ENCODE assay signal across 3 cellular contexts in genomic region chr7:73830872-73831655, GRCh38.
TF ChIP-seq lines count a peak whose summit lies in the region.

A gene with protein sequence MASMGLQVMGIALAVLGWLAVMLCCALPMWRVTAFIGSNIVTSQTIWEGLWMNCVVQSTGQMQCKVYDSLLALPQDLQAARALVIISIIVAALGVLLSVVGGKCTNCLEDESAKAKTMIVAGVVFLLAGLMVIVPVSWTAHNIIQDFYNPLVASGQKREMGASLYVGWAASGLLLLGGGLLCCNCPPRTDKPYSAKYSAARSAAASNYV (plus strand): TSS chr7:73830996. CDS start chr7:73831202, 206 bp downstream.

TF ChIP-seq in SK-N-SH, 30 proteins besides CTCF, POLR2A, EP300 and RAD21 (continued from another document):
- TF ChIP-seq, protein P1, sequence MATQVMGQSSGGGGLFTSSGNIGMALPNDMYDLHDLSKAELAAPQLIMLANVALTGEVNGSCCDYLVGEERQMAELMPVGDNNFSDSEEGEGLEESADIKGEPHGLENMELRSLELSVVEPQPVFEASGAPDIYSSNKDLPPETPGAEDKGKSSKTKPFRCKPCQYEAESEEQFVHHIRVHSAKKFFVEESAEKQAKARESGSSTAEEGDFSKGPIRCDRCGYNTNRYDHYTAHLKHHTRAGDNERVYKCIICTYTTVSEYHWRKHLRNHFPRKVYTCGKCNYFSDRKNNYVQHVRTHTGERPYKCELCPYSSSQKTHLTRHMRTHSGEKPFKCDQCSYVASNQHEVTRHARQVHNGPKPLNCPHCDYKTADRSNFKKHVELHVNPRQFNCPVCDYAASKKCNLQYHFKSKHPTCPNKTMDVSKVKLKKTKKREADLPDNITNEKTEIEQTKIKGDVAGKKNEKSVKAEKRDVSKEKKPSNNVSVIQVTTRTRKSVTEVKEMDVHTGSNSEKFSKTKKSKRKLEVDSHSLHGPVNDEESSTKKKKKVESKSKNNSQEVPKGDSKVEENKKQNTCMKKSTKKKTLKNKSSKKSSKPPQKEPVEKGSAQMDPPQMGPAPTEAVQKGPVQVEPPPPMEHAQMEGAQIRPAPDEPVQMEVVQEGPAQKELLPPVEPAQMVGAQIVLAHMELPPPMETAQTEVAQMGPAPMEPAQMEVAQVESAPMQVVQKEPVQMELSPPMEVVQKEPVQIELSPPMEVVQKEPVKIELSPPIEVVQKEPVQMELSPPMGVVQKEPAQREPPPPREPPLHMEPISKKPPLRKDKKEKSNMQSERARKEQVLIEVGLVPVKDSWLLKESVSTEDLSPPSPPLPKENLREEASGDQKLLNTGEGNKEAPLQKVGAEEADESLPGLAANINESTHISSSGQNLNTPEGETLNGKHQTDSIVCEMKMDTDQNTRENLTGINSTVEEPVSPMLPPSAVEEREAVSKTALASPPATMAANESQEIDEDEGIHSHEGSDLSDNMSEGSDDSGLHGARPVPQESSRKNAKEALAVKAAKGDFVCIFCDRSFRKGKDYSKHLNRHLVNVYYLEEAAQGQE (IDR thresholded peaks at IDR 0.05; ENCODE audit: low read depth, low read length) = peak; percentile 79; the same call in 1 of the 2 replicates

TF ChIP-seq in SK-N-SH treated with all-trans-retinoic acid at 6 μM for 48 hours, 23 proteins besides CTCF, POLR2A, EP300 and RAD21 (continued from another document):
- TF ChIP-seq PATZ1 (CRISPR knock-in tag; IDR thresholded peaks at IDR 0.05; ENCODE audit: borderline replicate concordance) (no peak), ARNTL (CRISPR knock-in tag; IDR thresholded peaks at IDR 0.05; ENCODE audit: borderline replicate concordance, low read depth) (no peak), ISL1 (CRISPR knock-in tag; IDR thresholded peaks at IDR 0.05) (no peak), ZNF70 (CRISPR knock-in tag; IDR thresholded peaks at IDR 0.05) (no peak), TOX (CRISPR knock-in tag; IDR thresholded peaks at IDR 0.05; ENCODE audit: borderline replicate concordance) (no peak)
- TF ChIP-seq, protein P2, sequence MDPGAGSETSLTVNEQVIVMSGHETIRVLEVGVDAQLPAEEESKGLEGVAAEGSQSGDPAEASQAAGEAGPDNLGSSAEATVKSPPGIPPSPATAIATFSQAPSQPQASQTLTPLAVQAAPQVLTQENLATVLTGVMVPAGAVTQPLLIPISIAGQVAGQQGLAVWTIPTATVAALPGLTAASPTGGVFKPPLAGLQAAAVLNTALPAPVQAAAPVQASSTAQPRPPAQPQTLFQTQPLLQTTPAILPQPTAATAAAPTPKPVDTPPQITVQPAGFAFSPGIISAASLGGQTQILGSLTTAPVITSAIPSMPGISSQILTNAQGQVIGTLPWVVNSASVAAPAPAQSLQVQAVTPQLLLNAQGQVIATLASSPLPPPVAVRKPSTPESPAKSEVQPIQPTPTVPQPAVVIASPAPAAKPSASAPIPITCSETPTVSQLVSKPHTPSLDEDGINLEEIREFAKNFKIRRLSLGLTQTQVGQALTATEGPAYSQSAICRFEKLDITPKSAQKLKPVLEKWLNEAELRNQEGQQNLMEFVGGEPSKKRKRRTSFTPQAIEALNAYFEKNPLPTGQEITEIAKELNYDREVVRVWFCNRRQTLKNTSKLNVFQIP (CRISPR knock-in tag; IDR thresholded peaks at IDR 0.05; ENCODE audit: borderline replicate concordance, low read depth) = no peak

TF ChIP-seq in HepG2, 621 proteins besides CTCF, POLR2A, EP300 and RAD21 (continued from another document and continues in another):
- TF ChIP-seq, protein P3, sequence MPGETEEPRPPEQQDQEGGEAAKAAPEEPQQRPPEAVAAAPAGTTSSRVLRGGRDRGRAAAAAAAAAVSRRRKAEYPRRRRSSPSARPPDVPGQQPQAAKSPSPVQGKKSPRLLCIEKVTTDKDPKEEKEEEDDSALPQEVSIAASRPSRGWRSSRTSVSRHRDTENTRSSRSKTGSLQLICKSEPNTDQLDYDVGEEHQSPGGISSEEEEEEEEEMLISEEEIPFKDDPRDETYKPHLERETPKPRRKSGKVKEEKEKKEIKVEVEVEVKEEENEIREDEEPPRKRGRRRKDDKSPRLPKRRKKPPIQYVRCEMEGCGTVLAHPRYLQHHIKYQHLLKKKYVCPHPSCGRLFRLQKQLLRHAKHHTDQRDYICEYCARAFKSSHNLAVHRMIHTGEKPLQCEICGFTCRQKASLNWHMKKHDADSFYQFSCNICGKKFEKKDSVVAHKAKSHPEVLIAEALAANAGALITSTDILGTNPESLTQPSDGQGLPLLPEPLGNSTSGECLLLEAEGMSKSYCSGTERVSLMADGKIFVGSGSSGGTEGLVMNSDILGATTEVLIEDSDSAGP (CRISPR knock-in tag; IDR thresholded peaks at IDR 0.05; ENCODE audit: borderline replicate concordance) = peak; percentile 76; the same call in 1 of the 2 replicates
- TF ChIP-seq, protein P4, sequence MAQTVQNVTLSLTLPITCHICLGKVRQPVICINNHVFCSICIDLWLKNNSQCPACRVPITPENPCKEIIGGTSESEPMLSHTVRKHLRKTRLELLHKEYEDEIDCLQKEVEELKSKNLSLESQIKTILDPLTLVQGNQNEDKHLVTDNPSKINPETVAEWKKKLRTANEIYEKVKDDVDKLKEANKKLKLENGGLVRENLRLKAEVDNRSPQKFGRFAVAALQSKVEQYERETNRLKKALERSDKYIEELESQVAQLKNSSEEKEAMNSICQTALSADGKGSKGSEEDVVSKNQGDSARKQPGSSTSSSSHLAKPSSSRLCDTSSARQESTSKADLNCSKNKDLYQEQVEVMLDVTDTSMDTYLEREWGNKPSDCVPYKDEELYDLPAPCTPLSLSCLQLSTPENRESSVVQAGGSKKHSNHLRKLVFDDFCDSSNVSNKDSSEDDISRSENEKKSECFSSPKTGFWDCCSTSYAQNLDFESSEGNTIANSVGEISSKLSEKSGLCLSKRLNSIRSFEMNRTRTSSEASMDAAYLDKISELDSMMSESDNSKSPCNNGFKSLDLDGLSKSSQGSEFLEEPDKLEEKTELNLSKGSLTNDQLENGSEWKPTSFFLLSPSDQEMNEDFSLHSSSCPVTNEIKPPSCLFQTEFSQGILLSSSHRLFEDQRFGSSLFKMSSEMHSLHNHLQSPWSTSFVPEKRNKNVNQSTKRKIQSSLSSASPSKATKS (CRISPR knock-in tag; IDR thresholded peaks at IDR 0.05) = no peak
- TF ChIP-seq ZNF543 (CRISPR knock-in tag; IDR thresholded peaks at IDR 0.05) (0 out of 2 replicates have a peak, but pooled peaks have one; percentile 16), TBX3 (IDR thresholded peaks at IDR 0.05; ENCODE audit: borderline replicate concordance) (no peak), ZNF781 (CRISPR knock-in tag; IDR thresholded peaks at IDR 0.05; ENCODE audit: borderline replicate concordance, not compliant biosample characterization) (no peak), HNRNPH1 (optimal IDR thresholded peaks at IDR 0.05; ENCODE audit: low read depth, low read length) (no peak), ZBED4 (CRISPR knock-in tag; IDR thresholded peaks at IDR 0.05; ENCODE audit: borderline replicate concordance) (no peak), ZNF263 (CRISPR knock-in tag; IDR thresholded peaks at IDR 0.05) (no peak), ZBTB38 (CRISPR knock-in tag; IDR thresholded peaks at IDR 0.05) (no peak; the same call in 1 of the 2 replicates), PHF8 (CRISPR knock-in tag; IDR thresholded peaks at IDR 0.05) (no peak; the same call in 1 of the 2 replicates), THAP11 (CRISPR knock-in tag; IDR thresholded peaks at IDR 0.05) (no peak), RAD51 (IDR thresholded peaks at IDR 0.05; ENCODE audit: borderline replicate concordance) (no peak), DPF2 (CRISPR knock-in tag; IDR thresholded peaks at IDR 0.05; ENCODE audit: borderline replicate concordance, low read depth) (no peak), ZNF274 (CRISPR knock-in tag; IDR thresholded peaks at IDR 0.05) (peak; percentile 92), MLLT10 (CRISPR knock-in tag; IDR thresholded peaks at IDR 0.05) (no peak), CREM (IDR thresholded peaks at IDR 0.05) (0 out of 2 replicates have a peak, but pooled peaks have one; percentile 17), CREM (CRISPR knock-in tag; IDR thresholded peaks at IDR 0.05) (no peak), PCBP2 (optimal IDR thresholded peaks at IDR 0.05; ENCODE audit: low read depth, low read length, poor library complexity, severe bottlenecking) (no peak), FOXO4 (CRISPR knock-in tag; conservative IDR thresholded peaks at IDR 0.05) (no peak), ATF7-NPFF (CRISPR knock-in tag; IDR thresholded peaks at IDR 0.05; ENCODE audit: low read depth) (peak; percentile 64; the same call in 1 of the 2 replicates), ZFP36 (IDR thresholded peaks at IDR 0.05; ENCODE audit: borderline replicate concordance, low read depth, low read length, partially characterized antibody) (no peak), FIP1L1 (IDR thresholded peaks at IDR 0.05; ENCODE audit: borderline replicate concordance, insufficient read depth, low read depth, low read length) (no peak), ZNF597 (CRISPR knock-in tag; IDR thresholded peaks at IDR 0.05) (no peak), ZNF589 (CRISPR knock-in tag; conservative IDR thresholded peaks at IDR 0.05) (peak; percentile 62; the same call in 1 of the 2 replicates), KLF9 (CRISPR knock-in tag; IDR thresholded peaks at IDR 0.05; ENCODE audit: low read depth) (no peak), IKZF5 (CRISPR knock-in tag; IDR thresholded peaks at IDR 0.05) (no peak; the same call in 1 of the 2 replicates), FOSL2 (CRISPR knock-in tag; IDR thresholded peaks at IDR 0.05) (peak; percentile 72), SRSF9 (IDR thresholded peaks at IDR 0.05; ENCODE audit: borderline replicate concordance, insufficient read depth, low read depth, low read length, poor library complexity, severe bottlenecking) (no peak), SOX5 (CRISPR knock-in tag; IDR thresholded peaks at IDR 0.05; ENCODE audit: borderline replicate concordance) (peak; percentile 11; the same call in 1 of the 2 replicates), XRCC5 (optimal IDR thresholded peaks at IDR 0.05; ENCODE audit: low read length) (peak; percentile 45)
- TF ChIP-seq, protein P5, sequence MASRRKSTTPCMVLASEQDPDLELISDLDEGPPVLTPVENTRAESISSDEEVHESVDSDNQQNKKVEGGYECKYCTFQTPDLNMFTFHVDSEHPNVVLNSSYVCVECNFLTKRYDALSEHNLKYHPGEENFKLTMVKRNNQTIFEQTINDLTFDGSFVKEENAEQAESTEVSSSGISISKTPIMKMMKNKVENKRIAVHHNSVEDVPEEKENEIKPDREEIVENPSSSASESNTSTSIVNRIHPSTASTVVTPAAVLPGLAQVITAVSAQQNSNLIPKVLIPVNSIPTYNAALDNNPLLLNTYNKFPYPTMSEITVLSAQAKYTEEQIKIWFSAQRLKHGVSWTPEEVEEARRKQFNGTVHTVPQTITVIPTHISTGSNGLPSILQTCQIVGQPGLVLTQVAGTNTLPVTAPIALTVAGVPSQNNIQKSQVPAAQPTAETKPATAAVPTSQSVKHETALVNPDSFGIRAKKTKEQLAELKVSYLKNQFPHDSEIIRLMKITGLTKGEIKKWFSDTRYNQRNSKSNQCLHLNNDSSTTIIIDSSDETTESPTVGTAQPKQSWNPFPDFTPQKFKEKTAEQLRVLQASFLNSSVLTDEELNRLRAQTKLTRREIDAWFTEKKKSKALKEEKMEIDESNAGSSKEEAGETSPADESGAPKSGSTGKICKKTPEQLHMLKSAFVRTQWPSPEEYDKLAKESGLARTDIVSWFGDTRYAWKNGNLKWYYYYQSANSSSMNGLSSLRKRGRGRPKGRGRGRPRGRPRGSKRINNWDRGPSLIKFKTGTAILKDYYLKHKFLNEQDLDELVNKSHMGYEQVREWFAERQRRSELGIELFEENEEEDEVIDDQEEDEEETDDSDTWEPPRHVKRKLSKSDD (CRISPR knock-in tag; IDR thresholded peaks at IDR 0.05; ENCODE audit: low read depth) = peak; percentile 78
